Comparison of ENCODE assay signal across 12 cellular contexts in genomic region chr1:230251644-230252191, GRCh38.
DNase-seq lines count a peak whose midpoint lies in the region; ATAC-seq lines count a peak whose summit lies in the region.
"Had no signal": no experiment of that assay in that cellular context is flagged by ENCODE, and none has a peak within 500 bp of the region (broad histone marks: within the 10 kb centered on the region; RNA-seq: fewer than 3 reads in every experiment).

No MANE protein-coding gene starts in this region.

- POLR2A ChIA-PET in activated CD4-positive, alpha-beta T cell treated with anti-CD3 and anti-CD28 coated beads, Interleukin-2, amount 10 ng/mL, durations not matched to agents 7 days and 5 days (lab: Charles Lee), result no interaction called here

- peaks cover 20% of the 10 kb centered on the region for H3K4me1 Mint-ChIP-seq in activated CD4-positive, alpha-beta T cell treated with anti-CD3 and anti-CD28 coated beads, Interleukin-2, amount 10 ng/mL, durations not matched to agents 24 days and 14 days
- peaks cover 2% of the 10 kb centered on the region for H3K4me1 Mint-ChIP-seq in activated CD4-positive, alpha-beta T cell treated with anti-CD3 and anti-CD28 coated beads, Interleukin-2, amount 10 ng/mL, durations not matched to agents 7 days and 5 days
- peaks cover 14 to 24% of the 10 kb centered on the region in 2 donors for H3K4me1 Mint-ChIP-seq in stimulated activated naive B cell treated with anti-CD40 and anti-IgM and Interleukin-4, amounts not matched to agents 10 μg/mL and 1 μg/mL and 100 μg/mL, for 72 hours

- H3K36me3 Mint-ChIP-seq in activated CD4-positive, alpha-beta T cell treated with anti-CD3 and anti-CD28 coated beads, Interleukin-2, amount 10 ng/mL, durations not matched to agents 24 days and 14 days (ENCODE audit: low read depth), result peaks cover 54% of the 10 kb centered on the region
- peaks cover 24% of the 10 kb centered on the region for H3K36me3 Mint-ChIP-seq in activated CD4-positive, alpha-beta T cell treated with anti-CD3 and anti-CD28 coated beads, Interleukin-2, amount 10 ng/mL, durations not matched to agents 7 days and 5 days (ENCODE audit: low read depth)
- peaks cover 70 to 80% of the 10 kb centered on the region in 2 donors for H3K36me3 Mint-ChIP-seq in stimulated activated naive B cell treated with anti-CD40 and anti-IgM and Interleukin-4, amounts not matched to agents 10 μg/mL and 1 μg/mL and 100 μg/mL, for 72 hours

- H3K9me3 ChIP-seq in right cardiac atrium (ENCODE audit: control insufficient read depth, low read length), result no peaks in the 10 kb centered on the region
- H3K9me3 ChIP-seq: A549 had no signal

- no peak overlapping the region for H3K4me3 ChIP-seq in right cardiac atrium (ENCODE audit: low read length)
- H3K4me3 ChIP-seq: A549 had no signal

- H3K4me3 Mint-ChIP-seq in activated CD4-positive, alpha-beta T cell treated with anti-CD3 and anti-CD28 coated beads, Interleukin-2, amount 10 ng/mL, durations not matched to agents 24 days and 14 days, result no peak overlapping the region
- H3K4me3 Mint-ChIP-seq in activated CD4-positive, alpha-beta T cell treated with anti-CD3 and anti-CD28 coated beads, Interleukin-2, amount 10 ng/mL, durations not matched to agents 7 days and 5 days, result no peak overlapping the region
- H3K4me3 Mint-ChIP-seq in stimulated activated naive B cell treated with anti-CD40 and anti-IgM and Interleukin-4, amounts not matched to agents 10 μg/mL and 1 μg/mL and 100 μg/mL, for 72 hours, result no peak overlapping the region
- H3K4me3 Mint-ChIP-seq: HFFc6 had no signal

- no peak for DNase-seq in activated CD4-positive, alpha-beta T cell treated with anti-CD3 and anti-CD28 coated beads, Interleukin-2, amount 10 ng/mL, durations not matched to agents 24 days and 14 days
- DNase-seq in activated CD4-positive, alpha-beta T cell treated with anti-CD3 and anti-CD28 coated beads, Interleukin-2, amount 10 ng/mL, durations not matched to agents 7 days and 5 days, result no peak
- peak; percentile 39 for DNase-seq in stimulated activated naive B cell treated with anti-CD40 and anti-IgM and Interleukin-4, amounts not matched to agents 10 μg/mL and 1 μg/mL and 100 μg/mL, for 72 hours
- DNase-seq in effector CD8-positive, alpha-beta T cell (lab: John Stamatoyannopoulos, UW), result no peak
- no peak for DNase-seq in right cardiac atrium
- DNase-seq: HFFc6, left colon, OCI-M1 had no signal

- H3K27me3 Mint-ChIP-seq in activated CD4-positive, alpha-beta T cell treated with anti-CD3 and anti-CD28 coated beads, Interleukin-2, amount 10 ng/mL, durations not matched to agents 24 days and 14 days, result no peaks in the 10 kb centered on the region
- H3K27me3 Mint-ChIP-seq in activated CD4-positive, alpha-beta T cell treated with anti-CD3 and anti-CD28 coated beads, Interleukin-2, amount 10 ng/mL, durations not matched to agents 7 days and 5 days, result no peaks in the 10 kb centered on the region
- no peaks in the 10 kb centered on the region for H3K27me3 Mint-ChIP-seq in stimulated activated naive B cell treated with anti-CD40 and anti-IgM and Interleukin-4, amounts not matched to agents 10 μg/mL and 1 μg/mL and 100 μg/mL, for 72 hours

- ATAC-seq in GM21717 (IDR thresholded peaks at IDR 0.05; ENCODE audit: unreplicated experiment), result peak; percentile 81
- peak; percentile 88 for ATAC-seq in HG03521 (IDR thresholded peaks at IDR 0.05; ENCODE audit: unreplicated experiment)
- peak; percentile 90 to 92 for ATAC-seq in stimulated activated naive B cell treated with anti-CD40 and anti-IgM and Interleukin-4, amounts not matched to agents 10 μg/mL and 1 μg/mL and 100 μg/mL, for 72 hours (replicated peaks)
- ATAC-seq in right cardiac atrium, result no peak
- ATAC-seq in HG03175 (IDR thresholded peaks at IDR 0.05; ENCODE audit: unreplicated experiment), result no peak
- ATAC-seq: A549, left colon had no signal

- H3K9me3 Mint-ChIP-seq in activated CD4-positive, alpha-beta T cell treated with anti-CD3 and anti-CD28 coated beads, Interleukin-2, amount 10 ng/mL, durations not matched to agents 24 days and 14 days, result no peaks in the 10 kb centered on the region
- no peaks in the 10 kb centered on the region for H3K9me3 Mint-ChIP-seq in activated CD4-positive, alpha-beta T cell treated with anti-CD3 and anti-CD28 coated beads, Interleukin-2, amount 10 ng/mL, durations not matched to agents 7 days and 5 days
- H3K9me3 Mint-ChIP-seq in stimulated activated naive B cell treated with anti-CD40 and anti-IgM and Interleukin-4, amounts not matched to agents 10 μg/mL and 1 μg/mL and 100 μg/mL, for 72 hours, result no peaks in the 10 kb centered on the region
- H3K9me3 Mint-ChIP-seq: HFFc6 had no signal

- WGBS in right cardiac atrium, result 93% methylated on average over 8 of the region's 8 CpGs

- CTCF ChIA-PET in activated CD4-positive, alpha-beta T cell treated with anti-CD3 and anti-CD28 coated beads, Interleukin-2, amount 10 ng/mL, durations not matched to agents 7 days and 5 days (lab: Charles Lee), result no interaction called here

- intact Hi-C loops in activated CD4-positive, alpha-beta T cell treated with anti-CD3 and anti-CD28 coated beads, Interleukin-2, amount 10 ng/mL, durations not matched to agents 24 days and 14 days (cut with micrococcal nuclease), result loop anchor here (1.0 to 2.0 kb wide), 3 partner anchors 11 to 42 kb away; no protein-coding TSS in a partner anchor
- intact Hi-C loops in right cardiac atrium (cut with DNase I), result no loop called here

- H3K4me1 ChIP-seq in right cardiac atrium (ENCODE audit: control insufficient read depth, insufficient read depth, low read length), result peaks cover 6% of the 10 kb centered on the region
- H3K4me1 ChIP-seq: A549 had no signal

- no peak overlapping the region for H3K27ac ChIP-seq in right cardiac atrium (ENCODE audit: low read length)
- H3K27ac ChIP-seq: A549 had no signal

- H3K27ac Mint-ChIP-seq in activated CD4-positive, alpha-beta T cell treated with anti-CD3 and anti-CD28 coated beads, Interleukin-2, amount 10 ng/mL, durations not matched to agents 24 days and 14 days, result peak overlapping the region; percentile 82
- H3K27ac Mint-ChIP-seq in activated CD4-positive, alpha-beta T cell treated with anti-CD3 and anti-CD28 coated beads, Interleukin-2, amount 10 ng/mL, durations not matched to agents 7 days and 5 days, result no peak overlapping the region
- H3K27ac Mint-ChIP-seq in stimulated activated naive B cell treated with anti-CD40 and anti-IgM and Interleukin-4, amounts not matched to agents 10 μg/mL and 1 μg/mL and 100 μg/mL, for 72 hours, result peak overlapping the region; percentile 2
- H3K27ac Mint-ChIP-seq: HFFc6 had no signal

- no peaks in the 10 kb centered on the region for H3K27me3 ChIP-seq in right cardiac atrium (ENCODE audit: control insufficient read depth, insufficient read depth)

Comparison
In these comparisons a context has a peak if more than half of its experiments do, and no peak if none do; other contexts are left out.
1. ATAC-seq: peak in GM21717 (single experiment), HG03521 (single experiment) and stimulated activated naive B cell treated with anti-CD40 and anti-IgM and Interleukin-4, amounts not matched to agents 10 μg/mL and 1 μg/mL and 100 μg/mL, for 72 hours (2 of 2); none in right cardiac atrium (0 of 2) and HG03175 (single experiment).